10 cellular contexts compared by ENCODE assay signal in genomic region chrX:100410901-100411801, GRCh38. TPM values are rescaled to one million over a fixed set of nuclear protein-coding genes. Genes with fewer than 3 reads are reported as not detected.
DNase-seq lines count a peak whose midpoint lies in the region; ATAC-seq and TF ChIP-seq lines count a peak whose summit lies in the region.
"Had no signal": no experiment of that assay in that cellular context is flagged by ENCODE, and none has a peak within 500 bp of the region (broad histone marks: within the 10 kb centered on the region; RNA-seq: fewer than 3 reads in every experiment).

No MANE protein-coding gene starts in this region.

- WGBS in mesendoderm (ENCODE audit: extremely low coverage, insufficient coverage, low lambda C conversion rate): no CpG with 5 or more reads among the region's 53 CpGs

- CTCF ChIA-PET in activated CD8-positive, alpha-beta T cell treated with anti-CD3 and anti-CD28 coated beads, Interleukin-2, amount 10 ng/mL, durations not matched to agents 7 days and 5 days (lab: Charles Lee): no interaction called here

- H3K79me2 ChIP-seq in mesendoderm (ENCODE audit: control insufficient read depth, insufficient read depth, low read length): no peaks in the 10 kb centered on the region

- no peak overlapping the region for H2BK120ac ChIP-seq in mesendoderm (ENCODE audit: low read depth, low read length)

- peak overlapping the region; percentile 7 for H3K56ac ChIP-seq in mesendoderm (ENCODE audit: low read length)

- H2BK5ac ChIP-seq in mesendoderm (ENCODE audit: low read length): no peak overlapping the region

- no peaks in the 10 kb centered on the region for H3K36me3 ChIP-seq in mesendoderm (ENCODE audit: control insufficient read depth, insufficient read depth, low read length)
- no peaks in the 10 kb centered on the region for H3K36me3 ChIP-seq in tibial artery

- H3K4me2 ChIP-seq in mesendoderm (ENCODE audit: low read length): no peak overlapping the region

- no peak overlapping the region for H2BK15ac ChIP-seq in mesendoderm (replicated peaks; ENCODE audit: low read depth)

- no peak overlapping the region for H3K9ac ChIP-seq in mesendoderm (ENCODE audit: low read length)

- peaks cover 39% of the 10 kb centered on the region for H3K27me3 ChIP-seq in mesendoderm (ENCODE audit: insufficient read depth, low read length, poor library complexity)
- peaks cover 0 to 40% of the 10 kb centered on the region in 2 donors for H3K27me3 ChIP-seq in tibial artery

- H3K27ac Mint-ChIP-seq in activated naive CD8-positive, alpha-beta T cell: no peak overlapping the region
- no peak overlapping the region for H3K27ac Mint-ChIP-seq in activated naive CD8-positive, alpha-beta T cell treated with anti-CD3 and anti-CD28 coated beads, Interleukin-2, amount 50 U/mL, for 24 hours
- H3K27ac Mint-ChIP-seq in chondrocyte (ENCODE audit: unreplicated experiment) (no peak overlapping the region), immature natural killer cell (no peak overlapping the region)
- H3K27ac Mint-ChIP-seq in activated CD8-positive, alpha-beta T cell treated with anti-CD3 and anti-CD28 coated beads, Interleukin-2, amount 10 ng/mL, durations not matched to agents 7 days and 5 days: no peak overlapping the region
- H3K27ac Mint-ChIP-seq: activated CD4-positive, alpha-beta T cell treated with anti-CD3 and anti-CD28 coated beads, Interleukin-2, amount 10 ng/mL, durations not matched to agents 7 days and 5 days had no signal

- peak overlapping the region; percentile 67 for H3K4me3 Mint-ChIP-seq in activated naive CD8-positive, alpha-beta T cell
- no peak overlapping the region for H3K4me3 Mint-ChIP-seq in activated naive CD8-positive, alpha-beta T cell treated with anti-CD3 and anti-CD28 coated beads, Interleukin-2, amount 50 U/mL, for 24 hours
- H3K4me3 Mint-ChIP-seq in chondrocyte (ENCODE audit: unreplicated experiment) (peak overlapping the region; percentile 70), immature natural killer cell (no peak overlapping the region)
- H3K4me3 Mint-ChIP-seq in activated CD8-positive, alpha-beta T cell treated with anti-CD3 and anti-CD28 coated beads, Interleukin-2, amount 10 ng/mL, durations not matched to agents 7 days and 5 days: no peak overlapping the region
- H3K4me3 Mint-ChIP-seq: activated CD4-positive, alpha-beta T cell treated with anti-CD3 and anti-CD28 coated beads, Interleukin-2, amount 10 ng/mL, durations not matched to agents 7 days and 5 days had no signal

- no peak for ATAC-seq in activated naive CD8-positive, alpha-beta T cell treated with anti-CD3 and anti-CD28 coated beads, Interleukin-2, amount 50 U/mL, for 24 hours
- ATAC-seq in activated CD8-positive, alpha-beta T cell treated with anti-CD3 and anti-CD28 coated beads, Interleukin-2, amount 10 ng/mL, durations not matched to agents 7 days and 5 days: no peak
- ATAC-seq: GM12878 had no signal

- H3K23ac ChIP-seq in mesendoderm (ENCODE audit: low read length): no peak overlapping the region

- no peaks in the 10 kb centered on the region for H3K9me3 Mint-ChIP-seq in activated naive CD8-positive, alpha-beta T cell (ENCODE audit: low read depth)
- no peaks in the 10 kb centered on the region for H3K9me3 Mint-ChIP-seq in activated naive CD8-positive, alpha-beta T cell treated with anti-CD3 and anti-CD28 coated beads, Interleukin-2, amount 50 U/mL, for 24 hours
- no peaks in the 10 kb centered on the region for H3K9me3 Mint-ChIP-seq in chondrocyte (ENCODE audit: low read depth)
- peaks cover 0 to 6% (median under 1%) of the 10 kb centered on the region in 6 donors for H3K9me3 Mint-ChIP-seq in immature natural killer cell
- H3K9me3 Mint-ChIP-seq in activated CD8-positive, alpha-beta T cell treated with anti-CD3 and anti-CD28 coated beads, Interleukin-2, amount 10 ng/mL, durations not matched to agents 7 days and 5 days (ENCODE audit: insufficient read depth): no peaks in the 10 kb centered on the region
- H3K9me3 Mint-ChIP-seq: activated CD4-positive, alpha-beta T cell treated with anti-CD3 and anti-CD28 coated beads, Interleukin-2, amount 10 ng/mL, durations not matched to agents 7 days and 5 days had no signal

- no peak overlapping the region for H2AK5ac ChIP-seq in mesendoderm (ENCODE audit: low read length)

- peaks cover 22% of the 10 kb centered on the region for H3K4me1 Mint-ChIP-seq in activated naive CD8-positive, alpha-beta T cell (ENCODE audit: low read depth)
- peaks cover 2% of the 10 kb centered on the region for H3K4me1 Mint-ChIP-seq in activated naive CD8-positive, alpha-beta T cell treated with anti-CD3 and anti-CD28 coated beads, Interleukin-2, amount 50 U/mL, for 24 hours
- H3K4me1 Mint-ChIP-seq in chondrocyte (ENCODE audit: low read depth) (peaks cover 26% of the 10 kb centered on the region), immature natural killer cell (no peaks in the 10 kb centered on the region)
- peaks cover 2% of the 10 kb centered on the region for H3K4me1 Mint-ChIP-seq in activated CD8-positive, alpha-beta T cell treated with anti-CD3 and anti-CD28 coated beads, Interleukin-2, amount 10 ng/mL, durations not matched to agents 7 days and 5 days (ENCODE audit: low read depth)

- no peak overlapping the region for H3K27ac ChIP-seq in mesendoderm (ENCODE audit: low read depth, low read length)
- no peak overlapping the region for H3K27ac ChIP-seq in tibial artery

- no peak overlapping the region for H4K8ac ChIP-seq in mesendoderm (ENCODE audit: low read depth, low read length)

- no peaks in the 10 kb centered on the region for H3K4me1 ChIP-seq in mesendoderm (ENCODE audit: control insufficient read depth, low read depth, low read length)
- peaks cover 0 to 39% (median 18%) of the 10 kb centered on the region in 4 donors for H3K4me1 ChIP-seq in tibial artery

- H3K79me1 ChIP-seq in mesendoderm (ENCODE audit: low read length): no peaks in the 10 kb centered on the region

- H3K27me3 Mint-ChIP-seq in activated naive CD8-positive, alpha-beta T cell: peaks cover 16% of the 10 kb centered on the region
- peaks cover 56% of the 10 kb centered on the region for H3K27me3 Mint-ChIP-seq in activated naive CD8-positive, alpha-beta T cell treated with anti-CD3 and anti-CD28 coated beads, Interleukin-2, amount 50 U/mL, for 24 hours
- H3K27me3 Mint-ChIP-seq in chondrocyte (ENCODE audit: low read depth) (peaks cover 46% of the 10 kb centered on the region), immature natural killer cell (ENCODE audit: low read depth in 3 of 3) (peaks cover 5 to 28% (median 12%) of the 10 kb centered on the region in 3 donors)
- peaks cover 42% of the 10 kb centered on the region for H3K27me3 Mint-ChIP-seq in activated CD8-positive, alpha-beta T cell treated with anti-CD3 and anti-CD28 coated beads, Interleukin-2, amount 10 ng/mL, durations not matched to agents 7 days and 5 days (ENCODE audit: low read depth)

- no peak overlapping the region for H3K18ac ChIP-seq in mesendoderm (ENCODE audit: low read length)

- no peaks in the 10 kb centered on the region for H3K9me3 ChIP-seq in tibial artery

- H3K4ac ChIP-seq in mesendoderm (ENCODE audit: low read depth, low read length): no peak overlapping the region

- intact Hi-C loops in tibial artery (cut with DNase I; ENCODE audit: low total_unique reads): no loop called here

- no peak overlapping the region for H3K4me3 ChIP-seq in mesendoderm (ENCODE audit: low read length)
- peak overlapping the region; percentile 12 to 51 for H3K4me3 ChIP-seq in tibial artery
- H3K4me3 ChIP-seq: GM12878 had no signal

- no peak for DNase-seq in activated naive CD8-positive, alpha-beta T cell treated with anti-CD3 and anti-CD28 coated beads, Interleukin-2, amount 50 U/mL, for 24 hours
- DNase-seq in chondrocyte (ENCODE audit: low spot score) (peak; percentile 87), mesendoderm (no peak), tibial artery (no peak), immature natural killer cell (no peak), T-helper 1 cell (no peak)
- DNase-seq in activated CD8-positive, alpha-beta T cell treated with anti-CD3 and anti-CD28 coated beads, Interleukin-2, amount 10 ng/mL, durations not matched to agents 7 days and 5 days: no peak
- DNase-seq: activated CD4-positive, alpha-beta T cell treated with anti-CD3 and anti-CD28 coated beads, Interleukin-2, amount 10 ng/mL, durations not matched to agents 7 days and 5 days had no signal

- H4K5ac ChIP-seq in mesendoderm (ENCODE audit: low read length): no peak overlapping the region

- TF ChIP-seq CTCF in chondrocyte (IDR thresholded peaks at IDR 0.05) (no peak), tibial artery (IDR thresholded peaks at IDR 0.05) (no peak)

- no peaks in the 10 kb centered on the region for H3K36me3 Mint-ChIP-seq in activated naive CD8-positive, alpha-beta T cell
- no peaks in the 10 kb centered on the region for H3K36me3 Mint-ChIP-seq in activated naive CD8-positive, alpha-beta T cell treated with anti-CD3 and anti-CD28 coated beads, Interleukin-2, amount 50 U/mL, for 24 hours (ENCODE audit: low read depth)
- H3K36me3 Mint-ChIP-seq in chondrocyte (ENCODE audit: low read depth) (peaks cover 4% of the 10 kb centered on the region), immature natural killer cell (no peaks in the 10 kb centered on the region)
- H3K36me3 Mint-ChIP-seq in activated CD8-positive, alpha-beta T cell treated with anti-CD3 and anti-CD28 coated beads, Interleukin-2, amount 10 ng/mL, durations not matched to agents 7 days and 5 days (ENCODE audit: low read depth): peaks cover 3% of the 10 kb centered on the region

- POLR2A ChIA-PET in activated CD8-positive, alpha-beta T cell treated with anti-CD3 and anti-CD28 coated beads, Interleukin-2, amount 10 ng/mL, durations not matched to agents 7 days and 5 days (lab: Charles Lee): no interaction called here

RNA-seq across cellular contexts. Expression of gene PCDH19, which starts 1.1 kb away (rescaled TPM):
- total RNA-seq in chondrocyte: 5.0 to 63.2 TPM (median 5.3 TPM) in 3 replicates
- polyA plus RNA-seq in mesendoderm (2013, experiment 1 of 2): 0.35 TPM
- polyA plus RNA-seq in mesendoderm (2013, experiment 2 of 2): 0.60 TPM
- not detected for polyA plus RNA-seq in immature natural killer cell
- total RNA-seq in activated CD8-positive, alpha-beta T cell treated with anti-CD3 and anti-CD28 coated beads, Interleukin-2, amount 10 ng/mL, durations not matched to agents 7 days and 5 days: not detected
- total RNA-seq: activated CD4-positive, alpha-beta T cell treated with anti-CD3 and anti-CD28 coated beads, Interleukin-2, amount 10 ng/mL, durations not matched to agents 7 days and 5 days; GM12878 had no signal

Comparison
In these comparisons a context has a peak if more than half of its experiments do, and no peak if none do; other contexts are left out.
1. H3K4me3 Mint-ChIP-seq: peak in activated naive CD8-positive, alpha-beta T cell (single experiment) and chondrocyte (single experiment); none in activated naive CD8-positive, alpha-beta T cell treated with anti-CD3 and anti-CD28 coated beads, Interleukin-2, amount 50 U/mL, for 24 hours (single experiment), immature natural killer cell (0 of 5) and activated CD8-positive, alpha-beta T cell treated with anti-CD3 and anti-CD28 coated beads, Interleukin-2, amount 10 ng/mL, durations not matched to agents 7 days and 5 days (single experiment).